Comparison of ENCODE assay signal across 20 cellular contexts in the genomic region with DNA sequence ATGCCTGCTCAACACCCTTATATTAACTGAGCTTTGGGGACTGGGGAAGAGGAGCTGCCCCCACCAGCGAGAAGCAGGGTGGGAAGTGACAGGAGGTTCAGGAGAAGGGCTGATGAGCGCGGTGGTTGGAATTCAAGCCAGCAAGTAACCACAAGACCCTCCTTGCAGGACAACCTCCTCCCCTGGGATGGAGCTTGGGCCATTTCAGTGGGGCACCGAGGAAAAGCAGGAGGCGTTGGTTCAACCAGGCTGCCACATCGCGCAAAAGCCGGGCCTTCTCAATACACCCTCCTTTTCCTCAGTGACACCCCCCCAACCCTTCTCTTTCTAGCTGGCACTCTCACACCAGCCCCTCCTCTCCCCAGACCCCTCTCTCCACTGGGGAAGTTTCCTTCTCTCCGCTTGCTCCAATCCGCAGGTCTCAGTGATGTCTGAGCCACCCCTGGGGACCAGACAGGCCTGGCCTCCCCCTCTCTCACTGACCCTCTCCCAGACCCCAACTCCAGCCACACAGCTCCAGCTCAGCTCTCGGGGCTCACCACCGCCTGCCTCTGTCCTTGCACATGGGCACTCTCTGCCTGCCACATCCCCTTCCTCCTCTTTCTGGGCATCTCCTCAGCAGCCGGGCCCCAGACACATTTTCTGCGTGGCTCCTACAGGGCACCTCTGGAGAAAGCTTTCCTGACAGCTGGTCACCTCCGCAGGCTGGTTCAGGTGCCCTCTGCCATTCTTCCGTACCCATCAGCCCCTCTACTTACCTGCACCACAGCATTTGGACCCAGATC. TPM values are rescaled to one million over a fixed set of nuclear protein-coding genes. Genes with fewer than 3 reads are reported as not detected.
DNase-seq lines count a peak whose midpoint lies in the region; ATAC-seq and TF ChIP-seq lines count a peak whose summit lies in the region.
"Had no signal": no experiment of that assay in that cellular context is flagged by ENCODE, and none has a peak within 500 bp of the region (broad histone marks: within the 10 kb centered on the region; RNA-seq: fewer than 3 reads in every experiment).

No MANE protein-coding gene starts in this region.

- H4K20me1 ChIP-seq in IMR-90 (ENCODE audit: insufficient read depth, low read length) = no peaks in the 10 kb centered on the region

- BruUV-seq in IMR-90 (replicated peaks; lab: Mats Ljungman, UMichigan) = no TSS peak

- no peaks in the 10 kb centered on the region for H3K4me1 Mint-ChIP-seq in chondrocyte (ENCODE audit: low read depth)
- H3K4me1 Mint-ChIP-seq: GM23338, IgD-negative memory B cell had no signal

- H2BK5ac ChIP-seq in IMR-90 (ENCODE audit: low read depth, low read length, poor library complexity, severe bottlenecking) (no peak overlapping the region), neuronal stem cell (ENCODE audit: low read length) (no peak overlapping the region)

- no peak for TF ChIP-seq CTCF in IMR-90 (conservative IDR thresholded peaks at IDR 0.05; ENCODE audit: low read depth, low read length)
- no peak for TF ChIP-seq CTCF in chondrocyte (IDR thresholded peaks at IDR 0.05)
- no peak for TF ChIP-seq CTCF in spleen (IDR thresholded peaks at IDR 0.05 in 8 of 11, conservative IDR thresholded peaks at IDR 0.05 in 3 of 11)

- in situ Hi-C loops in IMR-90 (cut with MboI; ENCODE audit: low sequenced_read_pairs) = no loop called here

- H3K9me3 ChIP-seq in IMR-90 (ENCODE audit: control insufficient read depth, insufficient read depth, low read length) (no peaks in the 10 kb centered on the region), neuronal stem cell (replicated peaks in 1 of 2; ENCODE audit: control insufficient read depth in 2 of 2, insufficient read depth in 1 of 2, low read depth in 1 of 2, low read length in 2 of 2) (no peaks in the 10 kb centered on the region), spleen (no peaks in the 10 kb centered on the region)
- H3K9me3 ChIP-seq: BE2C had no signal

- H2BK12ac ChIP-seq in neuronal stem cell (ENCODE audit: low read length) = no peak overlapping the region

- H2AK9ac ChIP-seq in IMR-90 (replicated peaks; ENCODE audit: low read depth, low read length, poor library complexity) = peak overlapping the region; percentile 48

- ATAC-seq in IMR-90 (ENCODE audit: low read depth) (no peak), HG03159 (IDR thresholded peaks at IDR 0.05; ENCODE audit: unreplicated experiment) (no peak)
- ATAC-seq: GM23338, HCT116 had no signal

- H3K14ac ChIP-seq in IMR-90 (replicated peaks; ENCODE audit: low read depth, low read length) (no peak overlapping the region), neuronal stem cell (ENCODE audit: low read length) (no peak overlapping the region)

- peaks cover 12% of the 10 kb centered on the region for H3K4me1 ChIP-seq in IMR-90 (ENCODE audit: control insufficient read depth, insufficient read depth, low read length)
- H3K4me1 ChIP-seq in neuronal stem cell (ENCODE audit: control insufficient read depth in 2 of 2, insufficient read depth in 1 of 2, low read depth in 1 of 2, low read length in 2 of 2) = peaks cover 0 to 5% of the 10 kb centered on the region in 2 donors
- no peaks in the 10 kb centered on the region for H3K4me1 ChIP-seq in spleen
- H3K4me1 ChIP-seq: BE2C, Caco-2 had no signal

- 0 out of 2 replicates have a peak overlapping the region, but pooled peaks have one; percentile 37 for H2BK20ac ChIP-seq in IMR-90 (ENCODE audit: low read depth, low read length)

- H4K8ac ChIP-seq in IMR-90 (ENCODE audit: low read depth in 2 of 2, low read length in 2 of 2) (no peak overlapping the region), neuronal stem cell (ENCODE audit: low read depth, low read length) (no peak overlapping the region)

- H2AFZ ChIP-seq in IMR-90 (replicated peaks; ENCODE audit: low read length, poor library complexity) (peak overlapping the region; percentile 37), neuronal stem cell (ENCODE audit: low read length) (no peak overlapping the region)
- H2AFZ ChIP-seq: GM23338 had no signal

- peak overlapping the region; percentile 24 for H2BK120ac ChIP-seq in IMR-90 (ENCODE audit: low read depth, low read length)
- no peak overlapping the region for H2BK120ac ChIP-seq in neuronal stem cell (ENCODE audit: low read depth, low read length)

- dilution Hi-C loops in IMR-90 (cut with HindIII; ENCODE audit: low sequenced_read_pairs, unreplicated experiment) = no loop called here

- H3K27me3 ChIP-seq in IMR-90 (ENCODE audit: control insufficient read depth, insufficient read depth, low read length) (no peaks in the 10 kb centered on the region), neuronal stem cell (ENCODE audit: control insufficient read depth in 3 of 3, insufficient read depth in 3 of 3, low read depth in 1 of 3, low read length in 3 of 3) (no peaks in the 10 kb centered on the region), spleen (replicated peaks in 1 of 7) (peaks cover 0 to 22% (median 0%) of the 10 kb centered on the region in 7 donors)
- H3K27me3 ChIP-seq: BE2C had no signal

- H3K4ac ChIP-seq in IMR-90 (ENCODE audit: low read depth, low read length) (no peak overlapping the region), neuronal stem cell (ENCODE audit: low read length) (no peak overlapping the region)

- H3K79me1 ChIP-seq in IMR-90 (ENCODE audit: low read depth in 1 of 2, low read length in 2 of 2) (no peaks in the 10 kb centered on the region), neuronal stem cell (ENCODE audit: low read depth, low read length) (no peaks in the 10 kb centered on the region)

- H3K36me3 ChIP-seq in IMR-90 (ENCODE audit: control insufficient read depth, insufficient read depth, low read length) = no peaks in the 10 kb centered on the region
- H3K36me3 ChIP-seq in neuronal stem cell (replicated peaks in 1 of 2; ENCODE audit: control insufficient read depth in 2 of 2, insufficient read depth in 2 of 2, low read length in 2 of 2) = no peaks in the 10 kb centered on the region
- no peaks in the 10 kb centered on the region for H3K36me3 ChIP-seq in spleen
- H3K36me3 ChIP-seq: BE2C had no signal

- no peak overlapping the region; the same call in 2 of the 3 replicates for H2BK15ac ChIP-seq in IMR-90 (ENCODE audit: low read depth, low read length)
- no peak overlapping the region for H2BK15ac ChIP-seq in neuronal stem cell (ENCODE audit: low read length)

- no peak overlapping the region for H3K56ac ChIP-seq in IMR-90 (ENCODE audit: extremely low read depth, insufficient read depth, low read length)

- TF ChIP-seq POLR2A in IMR-90 (IDR thresholded peaks at IDR 0.05; ENCODE audit: low read depth, low read length) (no peak), spleen (IDR thresholded peaks at IDR 0.05) (no peak)

- no peak overlapping the region for H3K9ac ChIP-seq in IMR-90 (ENCODE audit: low read depth, low read length)
- no peak overlapping the region for H3K9ac ChIP-seq in neuronal stem cell (ENCODE audit: low read depth, low read length, poor library complexity)

- no peaks in the 10 kb centered on the region for H3K9me3 Mint-ChIP-seq in chondrocyte (ENCODE audit: low read depth)
- H3K9me3 Mint-ChIP-seq: IgD-negative memory B cell had no signal

- H2AK5ac ChIP-seq in IMR-90 (ENCODE audit: low read depth, low read length) (0 out of 2 replicates have a peak overlapping the region, but pooled peaks have one; percentile 11), neuronal stem cell (ENCODE audit: low read depth, low read length) (peak overlapping the region; percentile 57)

- H3K4me2 ChIP-seq in IMR-90 (ENCODE audit: low read depth, low read length) = no peak overlapping the region
- no peak overlapping the region for H3K4me2 ChIP-seq in neuronal stem cell (ENCODE audit: insufficient read depth, low read length, poor library complexity, severe bottlenecking)
- H3K4me2 ChIP-seq: GM23338 had no signal

- peak overlapping the region; percentile 12 for H3K27ac Mint-ChIP-seq in chondrocyte (ENCODE audit: unreplicated experiment)
- H3K27ac Mint-ChIP-seq: CD4-positive, CD25-positive, alpha-beta regulatory T cell; GM23338; HFFc6 had no signal

- 84% methylated on average over 4 of the region's 16 CpGs; no CpG with 5 or more reads in 1 of the 2 experiments for WGBS in IMR-90 (ENCODE audit: extremely low coverage in 2 of 2, insufficient read length in 1 of 2), 2 experiments
- no CpG with 5 or more reads among the region's 16 CpGs for WGBS in neuronal stem cell (ENCODE audit: extremely low coverage in 2 of 2, insufficient read length in 2 of 2, insufficient replicate concordance in 1 of 2), 2 donors
- 91 to 95% (median 93%) methylated on average over 16 of the region's 16 CpGs for whole genome bisulfite sequencing in spleen, 5 donors

- no peak overlapping the region for H4K5ac ChIP-seq in IMR-90 (ENCODE audit: low read depth, low read length)

- POLR2A ChIA-PET in IMR-90 (lab: Charles Lee; ENCODE audit: unreplicated experiment) = no interaction called here

- CTCF ChIA-PET in IMR-90 (lab: Yijun Ruan, JAX) = no interaction called here

- DNase-seq in IMR-90 (no peak), chondrocyte (ENCODE audit: low spot score) (peak; percentile 75), neuronal stem cell (ENCODE audit: low spot score) (no peak), spleen (peak; percentile 65), NCI-H748 treated with DMSO at 0.1 percent for 48 hours (lab: John Stamatoyannopoulos, UW) (no peak), Kasumi-1 (lab: John Stamatoyannopoulos, UW) (no peak)
- DNase-seq: BE2C; C1 segment of cervical spinal cord; Caco-2; CD4-positive, CD25-positive, alpha-beta regulatory T cell; DMS153; DMS79; GDM1; H7; HFFc6 had no signal

- H3K4me3 Mint-ChIP-seq in chondrocyte (ENCODE audit: unreplicated experiment) = no peak overlapping the region
- H3K4me3 Mint-ChIP-seq: GM23338, HFFc6 had no signal

- H3K18ac ChIP-seq in IMR-90 (ENCODE audit: low read depth, low read length) (no peak overlapping the region), neuronal stem cell (ENCODE audit: low read length) (peak overlapping the region; percentile 49)

- H3K27ac ChIP-seq in IMR-90 (ENCODE audit: insufficient read depth, low read length) (no peak overlapping the region), neuronal stem cell (replicated peaks; ENCODE audit: low read length) (no peak overlapping the region), spleen (no peak overlapping the region)

- peaks cover 5% of the 10 kb centered on the region for H3K27me3 Mint-ChIP-seq in chondrocyte (ENCODE audit: low read depth)
- H3K27me3 Mint-ChIP-seq: CD4-positive, CD25-positive, alpha-beta regulatory T cell had no signal

- H3K36me3 Mint-ChIP-seq in chondrocyte (ENCODE audit: low read depth) = no peaks in the 10 kb centered on the region
- H3K36me3 Mint-ChIP-seq: CD4-positive, CD25-positive, alpha-beta regulatory T cell; IgD-negative memory B cell had no signal

- peaks cover 19% of the 10 kb centered on the region for H3K9me1 ChIP-seq in IMR-90 (ENCODE audit: insufficient read depth, low read length)

- H3K23ac ChIP-seq in IMR-90 (ENCODE audit: low read depth, low read length) (no peak overlapping the region), neuronal stem cell (ENCODE audit: low read depth, low read length, poor library complexity) (no peak overlapping the region)

- TF ChIP-seq RAD21 in IMR-90 (IDR thresholded peaks at IDR 0.05; ENCODE audit: low read length) = no peak

- intact Hi-C loops in IMR-90 (cut with micrococcal nuclease) = no loop called here
- intact Hi-C loops in spleen (cut with DNase I; ENCODE audit: low total_unique reads) = no loop called here

- no peak overlapping the region for H3K4me3 ChIP-seq in IMR-90 (ENCODE audit: insufficient read depth, low read depth, low read length)
- no peak overlapping the region for H3K4me3 ChIP-seq in neuronal stem cell (ENCODE audit: low read length in 2 of 2)
- no peak overlapping the region for H3K4me3 ChIP-seq in spleen
- H3K4me3 ChIP-seq: GM23338 had no signal

- H4K91ac ChIP-seq in IMR-90 (ENCODE audit: insufficient read depth, low read depth, low read length) (no peak overlapping the region; the same call in 1 of the 2 replicates), neuronal stem cell (ENCODE audit: low read depth, low read length, poor library complexity) (no peak overlapping the region)

RNA-seq across cellular contexts. Expression of a gene that starts 44.5 kb away (rescaled TPM):
- 0.54 and 0.56 TPM in 2 replicates for total RNA-seq in IMR-90 (2012; rRNA removed)
- 1.4 TPM in 2 replicates for polyA plus RNA-seq in IMR-90 (2012; rRNA removed)
- polyA plus RNA-seq in IMR-90 (2012; cell fraction: cytosol; rRNA removed) = 0.61 and 2.1 TPM in 2 replicates
- polyA plus RNA-seq in IMR-90 (2012; cell fraction: nucleus; rRNA removed; ENCODE audit: low replicate concordance) = 0.88 and 2.2 TPM in 2 replicates
- not detected in 3 replicates for total RNA-seq in chondrocyte
- polyA plus RNA-seq in neuronal stem cell (2013, experiment 1 of 2) = 0.14 TPM
- polyA plus RNA-seq in neuronal stem cell (2013, experiment 2 of 2) = 0.08 TPM
- 1 to 10 TPM in 2 of 7 donors, under 1 TPM in 2, not detected in 3; 0.25 to 1.2 (median 0.65) TPM for total RNA-seq in spleen
- polyA plus RNA-seq in spleen = under 1 TPM; 0.16 to 0.91 (median 0.57) TPM
- total RNA-seq: CD4-positive, CD25-positive, alpha-beta regulatory T cell; Daoy had no signal
- polyA plus RNA-seq: CD4-positive, CD25-positive, alpha-beta regulatory T cell; IgD-negative memory B cell had no signal

Comparison
In these comparisons a context has a peak if more than half of its experiments do, and no peak if none do; other contexts are left out.
1. DNase-seq: peak in chondrocyte (single experiment) and spleen (single experiment); none in IMR-90 (single experiment), neuronal stem cell (single experiment), NCI-H748 treated with DMSO at 0.1 percent for 48 hours (single experiment) and Kasumi-1 (0 of 2).